In the genomic region with DNA sequence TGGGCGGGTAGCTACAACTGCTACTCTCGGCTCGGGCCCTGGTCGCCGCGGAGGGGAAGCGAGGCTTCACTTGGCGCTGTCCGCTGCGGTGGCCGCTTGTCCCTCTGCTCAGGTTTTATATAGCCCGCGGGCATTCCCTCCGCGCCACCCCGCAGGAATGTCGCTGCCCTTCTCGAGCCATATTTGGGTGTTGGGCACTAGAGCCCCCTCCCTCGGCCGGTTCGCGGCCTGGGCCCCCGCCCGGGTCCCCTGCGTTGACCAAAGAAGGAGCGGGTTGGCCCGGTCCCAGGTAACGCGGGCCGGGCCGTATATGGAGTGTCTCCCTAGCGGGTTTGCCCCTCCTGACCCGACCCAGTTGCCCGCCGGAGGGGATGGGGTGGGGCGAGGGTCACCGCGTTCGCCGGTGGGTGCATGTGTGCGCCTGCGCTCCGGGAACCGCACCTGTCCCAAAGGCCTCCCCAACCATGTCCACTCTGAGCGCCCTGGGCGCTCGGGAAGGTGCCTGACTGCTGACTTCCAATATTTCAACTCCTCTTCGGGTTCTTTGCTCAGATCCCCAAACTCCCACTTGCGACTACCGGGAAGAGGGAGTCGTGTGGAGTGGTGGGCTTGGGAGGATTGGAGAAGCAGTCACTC, we compare ENCODE assay signal across 1 cellular context.
TF ChIP-seq lines count a peak whose summit lies in the region.

Gene ACTA1 (minus strand): TSS at position 90 of the 636 bp plus-strand sequence. CDS start 979 bp downstream, outside the sequence.

TF ChIP-seq in H1, 55 proteins besides CTCF, POLR2A, EP300 and RAD21 (continued from another document):
- TF ChIP-seq RFX5 (IDR thresholded peaks at IDR 0.05; ENCODE audit: borderline replicate concordance, low read depth, low read length) (no peak), TEAD4 (IDR thresholded peaks at IDR 0.05; ENCODE audit: low read depth, low read length) (peak; percentile 75; the same call in 1 of the 2 replicates), SUZ12 (IDR thresholded peaks at IDR 0.05; ENCODE audit: low read length) (peak; percentile 25), USF2 (IDR thresholded peaks at IDR 0.05; ENCODE audit: low read length) (no peak), SP1 (IDR thresholded peaks at IDR 0.05; ENCODE audit: low read depth, low read length) (no peak), CTBP2 (IDR thresholded peaks at IDR 0.05; ENCODE audit: borderline replicate concordance, insufficient read depth, insufficient read length, low read length) (peak; percentile 7), CEBPB (IDR thresholded peaks at IDR 0.05; ENCODE audit: low read depth, low read length) (no peak), TBP (IDR thresholded peaks at IDR 0.05; ENCODE audit: low read depth, low read length) (peak; percentile 32; the same call in 1 of the 2 replicates)
